ENCODE assay signal across 14 cellular contexts in the genomic region with DNA sequence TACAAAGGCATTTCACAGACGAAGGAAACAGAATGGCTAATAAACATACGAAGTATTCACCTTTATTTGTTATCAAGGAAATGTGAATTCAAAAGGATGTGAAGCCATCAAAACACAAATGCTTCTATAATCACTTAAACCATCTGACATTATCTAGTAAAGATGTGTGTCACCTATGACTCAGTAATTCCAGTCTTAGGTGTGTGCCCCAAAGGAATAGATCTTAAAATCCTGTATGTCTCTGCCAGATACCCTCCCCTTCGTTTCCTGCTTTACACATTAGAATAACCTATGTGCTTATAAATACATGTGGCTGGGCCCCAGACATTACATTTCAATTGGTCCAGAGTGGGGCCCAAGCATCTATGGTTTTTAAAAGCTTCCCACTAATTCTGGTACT. TPM values are rescaled to one million over a fixed set of nuclear protein-coding genes. Genes with fewer than 3 reads are reported as not detected.
DNase-seq lines count a peak whose midpoint lies in the region; FAIRE-seq and TF ChIP-seq lines count a peak whose summit lies in the region.
"Had no signal": no experiment of that assay in that cellular context is flagged by ENCODE, and none has a peak within 500 bp of the region (broad histone marks: within the 10 kb centered on the region; RNA-seq: fewer than 3 reads in every experiment).

No MANE protein-coding gene starts in this region.

- no peaks in the 10 kb centered on the region for H3K9me2 ChIP-seq in OCI-LY7 (ENCODE audit: insufficient read depth, low read length)

- TF ChIP-seq CTCF in endothelial cell of umbilical vein (IDR thresholded peaks at IDR 0.05; ENCODE audit: extremely low read depth in 1 of 2, insufficient read depth in 1 of 2, low read depth in 1 of 2, low read length in 2 of 2) (no peak), esophagus squamous epithelium (IDR thresholded peaks at IDR 0.05) (no peak), OCI-LY7 (conservative IDR thresholded peaks at IDR 0.05; ENCODE audit: low read length) (no peak)

- no peak for TF ChIP-seq POLR2A in endothelial cell of umbilical vein (IDR thresholded peaks at IDR 0.05; ENCODE audit: low read depth, low read length)
- no peak for TF ChIP-seq POLR2A in esophagus squamous epithelium (IDR thresholded peaks at IDR 0.05)

- H3K4me3 ChIP-seq in endothelial cell of umbilical vein (replicated peaks in 1 of 3; ENCODE audit: insufficient read depth in 1 of 3, low read depth in 1 of 3, low read length in 3 of 3), result no peak overlapping the region
- H3K4me3 ChIP-seq in esophagus squamous epithelium, result no peak overlapping the region
- no peak overlapping the region for H3K4me3 ChIP-seq in OCI-LY7 (ENCODE audit: low read depth, low read length, poor library complexity, severe bottlenecking)

- peak; percentile 5 for DNase-seq in stimulated activated CD4-positive, alpha-beta T cell treated with anti-CD3 and anti-CD28 coated beads, Interleukin-2, amount 100 ng/mL, for 4 hours (ENCODE audit: low read depth)
- DNase-seq in stimulated activated CD4-positive, alpha-beta T cell treated with anti-CD3 and anti-CD28 coated beads, Interleukin-2, amount 100 ng/mL, for 24 hours, result no peak
- DNase-seq in RPMI7951 (ENCODE audit: low read depth) (peak; percentile 36), endothelial cell of umbilical vein (ENCODE audit: low read depth, low spot score) (peak; percentile 43), amniotic stem cell (lab: John Stamatoyannopoulos, UW) (no peak), esophagus squamous epithelium (lab: John Stamatoyannopoulos, UW) (no peak), OCI-LY7 (ENCODE audit: low spot score) (no peak), NCI-H1417 (lab: John Stamatoyannopoulos, UW) (no peak)
- DNase-seq: activated CD8-positive, alpha-beta memory T cell treated with anti-CD3 and anti-CD28 coated beads, Interleukin-2, amount 50 U/mL, for 4 hours; C1 segment of cervical spinal cord; central memory CD4-positive, alpha-beta T cell; naive B cell; NCI-H2029 treated with DMSO at 0.1 percent for 48 hours had no signal

- no peak overlapping the region for H3K9ac ChIP-seq in endothelial cell of umbilical vein (replicated peaks; ENCODE audit: extremely low read depth, insufficient read depth, low read length)

- 27 to 44% methylated on average over 3 of the region's 3 CpGs for WGBS in esophagus squamous epithelium, 2 donors

- H3K9me3 ChIP-seq in endothelial cell of umbilical vein (replicated peaks; ENCODE audit: control insufficient read depth, insufficient read depth, low read length), result no peaks in the 10 kb centered on the region
- H3K9me3 ChIP-seq in esophagus squamous epithelium, result no peaks in the 10 kb centered on the region
- H3K9me3 ChIP-seq in OCI-LY7 (ENCODE audit: low read length), result no peaks in the 10 kb centered on the region; the same call in 1 of the 2 replicates

- CTCF ChIA-PET in endothelial cell of umbilical vein (lab: Charles Lee), result interaction anchor here (1.0 kb wide), 1 partner anchor 30 kb away, joined by 3 read pairs; no protein-coding TSS in a partner anchor
- CTCF ChIA-PET in OCI-LY7 (lab: Charles Lee; ENCODE audit: unreplicated experiment), result no interaction called here

- no peaks in the 10 kb centered on the region for H3K9me1 ChIP-seq in endothelial cell of umbilical vein (replicated peaks; ENCODE audit: control insufficient read depth, extremely low read depth, insufficient read depth, low read length)

- H4K20me1 ChIP-seq in endothelial cell of umbilical vein (replicated peaks; ENCODE audit: control insufficient read depth, extremely low read depth, insufficient read depth, low read length), result no peaks in the 10 kb centered on the region
- no peaks in the 10 kb centered on the region for H4K20me1 ChIP-seq in OCI-LY7 (ENCODE audit: insufficient read depth, low read length)

- H3K4me2 ChIP-seq in endothelial cell of umbilical vein (ENCODE audit: insufficient read depth, low read length), result peak overlapping the region; percentile 43
- H3K4me2 ChIP-seq in OCI-LY7 (ENCODE audit: low read length), result no peak overlapping the region

- no peak for FAIRE-seq in endothelial cell of umbilical vein (lab: Jason Lieb, UNC)
- FAIRE-seq: H1 had no signal

- POLR2A ChIA-PET in endothelial cell of umbilical vein (lab: Charles Lee) (no interaction called here), OCI-LY7 (lab: Charles Lee) (no interaction called here)

- H3K27me3 ChIP-seq in endothelial cell of umbilical vein (ENCODE audit: control insufficient read depth in 2 of 2, insufficient read depth in 2 of 2, low read length in 2 of 2), result no peaks in the 10 kb centered on the region
- no peaks in the 10 kb centered on the region for H3K27me3 ChIP-seq in esophagus squamous epithelium

- H3K4me1 ChIP-seq in endothelial cell of umbilical vein (ENCODE audit: control insufficient read depth, extremely low read depth, insufficient read depth, low read length) (peaks cover 11% of the 10 kb centered on the region), esophagus squamous epithelium (peaks cover 0 to 2% (median under 1%) of the 10 kb centered on the region in 3 donors), OCI-LY7 (ENCODE audit: insufficient read depth, low read length, poor library complexity, severe bottlenecking) (no peaks in the 10 kb centered on the region)

- H3K27ac ChIP-seq in endothelial cell of umbilical vein (ENCODE audit: insufficient read depth, low read depth, low read length), result no peak overlapping the region
- no peak overlapping the region for H3K27ac ChIP-seq in esophagus squamous epithelium
- no peak overlapping the region for H3K27ac ChIP-seq in OCI-LY7 (ENCODE audit: low read depth, low read length, poor library complexity, severe bottlenecking)

- peaks cover 0 to 4% of the 10 kb centered on the region in 2 experiments for H3K36me3 ChIP-seq in endothelial cell of umbilical vein (ENCODE audit: control insufficient read depth in 2 of 2, extremely low read depth in 1 of 2, insufficient read depth in 2 of 2, low read length in 2 of 2)
- H3K36me3 ChIP-seq in esophagus squamous epithelium, result peaks cover 4 to 40% (median 4%) of the 10 kb centered on the region in 3 donors
- H3K36me3 ChIP-seq in OCI-LY7 (ENCODE audit: insufficient read depth, low read length), result peaks cover 31% of the 10 kb centered on the region

- H3K79me2 ChIP-seq in endothelial cell of umbilical vein (ENCODE audit: control insufficient read depth, insufficient read depth, low read length) (no peaks in the 10 kb centered on the region), OCI-LY7 (ENCODE audit: insufficient read depth, low read depth, low read length) (no peaks in the 10 kb centered on the region)

- H2AFZ ChIP-seq in endothelial cell of umbilical vein (ENCODE audit: low read depth, low read length) (no peak overlapping the region), OCI-LY7 (ENCODE audit: low read length) (no peak overlapping the region)

- intact Hi-C loops in endothelial cell of umbilical vein (cut with micrococcal nuclease) (no loop called here), esophagus squamous epithelium (cut with DNase I) (no loop called here), OCI-LY7 (cut with micrococcal nuclease; ENCODE audit: unreplicated experiment) (no loop called here)

- BruUV-seq in endothelial cell of umbilical vein (replicated peaks; lab: Mats Ljungman, UMichigan) (no TSS peak), OCI-LY7 (replicated peaks; lab: Mats Ljungman, UMichigan) (no TSS peak)

- dilution Hi-C loops in endothelial cell of umbilical vein (cut with MboI; ENCODE audit: extremely low pct_ligation_motif_present, low sequenced_read_pairs), result no loop called here

TF ChIP-seq in endothelial cell of umbilical vein, 7 proteins besides CTCF, POLR2A, EP300 and RAD21:
- TF ChIP-seq GATA2 (IDR thresholded peaks at IDR 0.05; ENCODE audit: insufficient read depth, insufficient read length, low read depth, low read length) (peak; percentile 30), JUN (IDR thresholded peaks at IDR 0.05; ENCODE audit: borderline replicate concordance, insufficient read depth, insufficient read length, low read depth) (peak; percentile 17), FOS (IDR thresholded peaks at IDR 0.05; ENCODE audit: borderline replicate concordance, insufficient read depth, low read length) (no peak), EZH2 (IDR thresholded peaks at IDR 0.05; ENCODE audit: borderline replicate concordance, low read depth, low read length, severe bottlenecking) (no peak)

RNA-seq across cellular contexts. Expression of gene CEP135, which starts 41.7 kb away (rescaled TPM):
- total RNA-seq in RPMI7951 (2014; rRNA removed; shearing (Covaris generic)), result 5.3 and 8.3 TPM in 2 replicates
- total RNA-seq in endothelial cell of umbilical vein (14.7 and 15.3 TPM in 2 replicates), esophagus squamous epithelium (1 to 10 TPM; 2.3 to 8.4 (median 5.2) TPM), OCI-LY7 (2022) (32.7 and 41.4 TPM in 2 replicates)
- polyA plus RNA-seq in endothelial cell of umbilical vein, result 1.6 and 2.8 TPM in 2 replicates
- 3.1 and 3.2 TPM in 2 replicates for polyA plus RNA-seq in endothelial cell of umbilical vein (2011; cell fraction: cytosol; rRNA removed)
- polyA plus RNA-seq in endothelial cell of umbilical vein (2011; cell fraction: nucleus; rRNA removed), result 14.4 and 19.8 TPM in 2 replicates
- 3.5 and 5.4 TPM in 2 replicates for polyA plus RNA-seq in endothelial cell of umbilical vein (2012)
- polyA minus RNA-seq in endothelial cell of umbilical vein, result 8.0 and 9.1 TPM in 2 replicates
- polyA minus RNA-seq in endothelial cell of umbilical vein (2011; cell fraction: cytosol; rRNA and poly(A)+ RNA removed), result 1.6 TPM
- polyA minus RNA-seq in endothelial cell of umbilical vein (2011; cell fraction: nucleus; rRNA and poly(A)+ RNA removed), result 45.2 and 64.1 TPM in 2 replicates
- 21.6 and 32.4 TPM in 2 replicates for total RNA-seq in OCI-LY7 (2014; rRNA removed; shearing (Covaris generic))

RNA-seq across cellular contexts. Expression of gene EXOC1, which starts 53.6 kb away (rescaled TPM):
- 27.7 and 29.1 TPM in 2 replicates for total RNA-seq in RPMI7951 (2014; rRNA removed; shearing (Covaris generic))
- total RNA-seq in endothelial cell of umbilical vein, result 30.5 and 33.3 TPM in 2 replicates
- 9.1 and 11.6 TPM in 2 replicates for polyA plus RNA-seq in endothelial cell of umbilical vein
- polyA plus RNA-seq in endothelial cell of umbilical vein (2011; cell fraction: cytosol; rRNA removed), result 17.9 and 18.2 TPM in 2 replicates
- polyA plus RNA-seq in endothelial cell of umbilical vein (2011; cell fraction: nucleus; rRNA removed), result 43.9 and 49.2 TPM in 2 replicates
- polyA plus RNA-seq in endothelial cell of umbilical vein (2012), result 29.5 and 41.6 TPM in 2 replicates
- polyA minus RNA-seq in endothelial cell of umbilical vein, result 25.5 and 32.7 TPM in 2 replicates
- 2.9 TPM for polyA minus RNA-seq in endothelial cell of umbilical vein (2011; cell fraction: cytosol; rRNA and poly(A)+ RNA removed)
- 25.2 and 25.5 TPM in 2 replicates for polyA minus RNA-seq in endothelial cell of umbilical vein (2011; cell fraction: nucleus; rRNA and poly(A)+ RNA removed)
- total RNA-seq in esophagus squamous epithelium, result 10 to 100 TPM; 28.5 to 43.7 (median 41.7) TPM
- total RNA-seq in OCI-LY7 (2014; rRNA removed; shearing (Covaris generic)), result 23.7 and 29.1 TPM in 2 replicates
- total RNA-seq in OCI-LY7 (2022), result 33.5 and 37.0 TPM in 2 replicates

Comparison
In these comparisons a context has a peak if more than half of its experiments do, and no peak if none do; other contexts are left out.
1. DNase-seq: peak in stimulated activated CD4-positive, alpha-beta T cell treated with anti-CD3 and anti-CD28 coated beads, Interleukin-2, amount 100 ng/mL, for 4 hours (single experiment), RPMI7951 (single experiment) and endothelial cell of umbilical vein (single experiment); none in stimulated activated CD4-positive, alpha-beta T cell treated with anti-CD3 and anti-CD28 coated beads, Interleukin-2, amount 100 ng/mL, for 24 hours (0 of 2), amniotic stem cell (single experiment), esophagus squamous epithelium (single experiment), OCI-LY7 (single experiment) and NCI-H1417 (0 of 3).